Comparison of ENCODE assay signal across 8 cellular contexts in genomic region chr17:35244345-35245195, GRCh38. TPM values are rescaled to one million over a fixed set of nuclear protein-coding genes. Genes with fewer than 3 reads are reported as not detected.
DNase-seq lines count a peak whose midpoint lies in the region; ATAC-seq, FAIRE-seq and TF ChIP-seq lines count a peak whose summit lies in the region.

No MANE protein-coding gene starts in this region.

- peak; percentile 75 for DNase-seq in DMS79 treated with DMSO at 0.1 percent for 48 hours (lab: John Stamatoyannopoulos, UW)
- DNase-seq in HFFc6 = peak; percentile 90
- peak; percentile 82 for DNase-seq in RCC 7860 (ENCODE audit: low spot score)
- peak; percentile 93 for DNase-seq in activated effector memory CD4-positive, alpha-beta T cell treated with anti-CD3 and anti-CD28 coated beads, Interleukin-2, amount 50 U/mL, for 16 hours
- peak; percentile 89 for DNase-seq in Right ventricle myocardium inferior (ENCODE audit: missing footprints)
- peak; percentile 66 for DNase-seq in renal cortical epithelial cell (ENCODE audit: low read depth)
- DNase-seq in uterus = peak; percentile 69 to 70

- no peaks in the 10 kb centered on the region for H3K9me3 ChIP-seq in uterus

- H3K36me3 ChIP-seq in uterus = no peaks in the 10 kb centered on the region

- peak overlapping the region; percentile 99 for H3K27ac Mint-ChIP-seq in HFFc6

- peaks cover 28% of the 10 kb centered on the region for H3K36me3 Mint-ChIP-seq in HFFc6 (ENCODE audit: low read depth)

- intact Hi-C loops in Right ventricle myocardium inferior (cut with DNase I) (loop anchor here (2.0 kb wide), 1 partner anchor 294 kb away; no protein-coding TSS in a partner anchor), uterus (cut with DNase I; ENCODE audit: low total_unique reads) (no loop called here)

- FAIRE-seq in RCC 7860 (lab: Jason Lieb, UNC) = peak; percentile 59

- no peak for TF ChIP-seq CTCF in HFFc6 (IDR thresholded peaks at IDR 0.05)
- no peak for TF ChIP-seq CTCF in uterus (IDR thresholded peaks at IDR 0.05)

- H3K27me3 ChIP-seq in uterus = no peaks in the 10 kb centered on the region

- no peaks in the 10 kb centered on the region for H3K9me3 Mint-ChIP-seq in HFFc6

- ATAC-seq in Right ventricle myocardium inferior (peak; percentile 32), GM21515 (IDR thresholded peaks at IDR 0.05; ENCODE audit: unreplicated experiment) (no peak)

- H3K4me3 Mint-ChIP-seq in HFFc6 = peak overlapping the region; percentile 98

- H3K4me1 Mint-ChIP-seq in HFFc6 (ENCODE audit: low read depth) = peaks cover 67% of the 10 kb centered on the region

- no peak for TF ChIP-seq POLR2A in uterus (IDR thresholded peaks at IDR 0.05)

- no peaks in the 10 kb centered on the region for H3K4me1 ChIP-seq in uterus

- peak overlapping the region; percentile 57 to 84 for H3K4me3 ChIP-seq in uterus

- peaks cover 4% of the 10 kb centered on the region for H3K27me3 Mint-ChIP-seq in HFFc6 (ENCODE audit: insufficient read depth)

- peak overlapping the region; percentile 94 to 97 for H3K27ac ChIP-seq in uterus

RNA-seq across cellular contexts. Expression of gene SLFN5, which starts 1.7 kb away (rescaled TPM):
- 10 to 100 TPM; 55.2 to 64.0 (median 56.1) TPM for total RNA-seq in HFFc6 (2021; fragmentation: NEBNext Ultra II Directional; extraction: Animal tissue kit (Norgen Biotek cat#: 25700))
- total RNA-seq in Right ventricle myocardium inferior = 11.2 TPM
- total RNA-seq in renal cortical epithelial cell = 67.4 and 82.7 TPM in 2 replicates
- total RNA-seq in uterus = 10 to 100 TPM; 13.8 to 51.5 (median 32.2) TPM

RNA-seq across cellular contexts. Expression of gene SLC35G3, which starts 50.4 kb away (rescaled TPM):
- total RNA-seq in HFFc6 (2021; fragmentation: NEBNext Ultra II Directional; extraction: Animal tissue kit (Norgen Biotek cat#: 25700)) = not detected
- total RNA-seq in Right ventricle myocardium inferior (not detected), renal cortical epithelial cell (not detected in 2 replicates), uterus (not detected)
